16 cellular contexts compared by ENCODE assay signal in the genomic region with DNA sequence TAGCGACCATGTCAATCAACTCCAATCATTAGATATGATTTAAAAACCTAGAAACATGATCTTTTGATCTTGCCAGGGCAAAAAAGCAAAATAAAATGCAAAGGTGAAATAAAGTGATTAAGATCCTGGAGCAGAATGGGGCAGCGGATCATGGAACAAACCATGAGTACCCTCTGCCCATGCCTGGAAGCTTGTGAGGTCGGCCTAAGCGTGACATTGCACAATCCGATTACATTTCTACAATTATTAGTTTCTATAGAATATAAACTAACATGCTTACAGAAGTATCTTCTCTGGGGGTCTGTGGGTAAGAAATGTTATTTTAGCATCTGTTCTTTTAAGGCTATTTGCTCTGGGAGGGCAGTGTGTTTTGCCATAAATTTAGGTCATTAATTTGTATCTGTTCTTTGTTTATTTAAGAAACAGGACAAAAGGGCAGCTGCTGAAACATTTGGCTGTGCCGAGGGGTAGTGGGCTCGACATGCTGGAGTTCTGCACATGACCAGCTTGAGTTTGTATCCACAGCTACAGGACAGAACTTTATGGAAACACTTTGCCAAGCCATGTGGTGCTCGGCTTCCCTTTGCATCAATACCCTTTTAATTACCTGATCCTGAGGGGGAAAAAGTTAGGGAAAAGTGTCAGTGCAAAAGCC.
"Had no signal": no experiment of that assay in that cellular context is flagged by ENCODE, and none has a peak within 500 bp of the region (broad histone marks: within the 10 kb centered on the region; RNA-seq: fewer than 3 reads in every experiment).

No MANE protein-coding gene starts in this region.

- H3K9me3 ChIP-seq: adrenal gland, right atrium auricular region had no signal

- H3K27ac ChIP-seq: adrenal gland, right atrium auricular region had no signal

- H3K9me3 Mint-ChIP-seq: activated CD4-positive, alpha-beta T cell treated with anti-CD3 and anti-CD28 coated beads, Interleukin-2, amount 10 ng/mL, durations not matched to agents 7 days and 5 days; activated T-helper 17 cell treated with anti-CD3 and anti-CD28 coated beads, Interleukin-2, amount 50 U/mL, for 72 hours; central memory CD8-positive, alpha-beta T cell; dendritic cell treated with granulocyte-macrophage colony-stimulating factor and Interleukin-4, amounts not matched to agents 40 ng/mL and 50 ng/mL, for 4 days; stimulated activated memory B cell treated with anti-CD40 and anti-IgM and Interleukin-4, amounts not matched to agents 10 μg/mL and 1 μg/mL and 100 μg/mL, for 72 hours; WTC11 had no signal

- H3K4me3 ChIP-seq: adrenal gland, lung, right atrium auricular region had no signal

- H3K27ac Mint-ChIP-seq: activated CD4-positive, alpha-beta T cell treated with anti-CD3 and anti-CD28 coated beads, Interleukin-2, amount 10 ng/mL, durations not matched to agents 7 days and 5 days; activated T-helper 17 cell treated with anti-CD3 and anti-CD28 coated beads, Interleukin-2, amount 50 U/mL, for 72 hours; dendritic cell treated with granulocyte-macrophage colony-stimulating factor and Interleukin-4, amounts not matched to agents 40 ng/mL and 50 ng/mL, for 4 days; stimulated activated memory B cell treated with anti-CD40 and anti-IgM and Interleukin-4, amounts not matched to agents 10 μg/mL and 1 μg/mL and 100 μg/mL, for 72 hours; WTC11 had no signal

- H3K36me3 Mint-ChIP-seq: stimulated activated memory B cell treated with anti-CD40 and anti-IgM and Interleukin-4, amounts not matched to agents 10 μg/mL and 1 μg/mL and 100 μg/mL, for 72 hours; WTC11 had no signal

- ATAC-seq: activated T-helper 17 cell treated with anti-CD3 and anti-CD28 coated beads, Interleukin-2, amount 50 U/mL, for 72 hours; stimulated activated memory B cell treated with anti-CD40 and anti-IgM and Interleukin-4, amounts not matched to agents 10 μg/mL and 1 μg/mL and 100 μg/mL, for 72 hours; WTC11 had no signal

- H3K4me1 Mint-ChIP-seq: activated CD4-positive, alpha-beta T cell treated with anti-CD3 and anti-CD28 coated beads, Interleukin-2, amount 10 ng/mL, durations not matched to agents 7 days and 5 days; activated T-helper 17 cell treated with anti-CD3 and anti-CD28 coated beads, Interleukin-2, amount 50 U/mL, for 72 hours; central memory CD8-positive, alpha-beta T cell had no signal

- H3K27me3 ChIP-seq: right atrium auricular region had no signal

- H3K4me1 ChIP-seq: adrenal gland, right atrium auricular region had no signal

- DNase-seq: activated CD4-positive, alpha-beta T cell treated with anti-CD3 and anti-CD28 coated beads, Interleukin-2, amount 10 ng/mL, durations not matched to agents 7 days and 5 days; activated CD8-positive, alpha-beta memory T cell treated with anti-CD3 and anti-CD28 coated beads for 24 hours; activated naive CD4-positive, alpha-beta T cell treated with anti-CD3 and anti-CD28 coated beads, Interleukin-2, amount 50 U/mL, for 16 hours; adrenal gland; erythroblast; hypothalamus; midbrain; posterior cingulate gyrus; trophoblast cell had no signal

- H3K36me3 ChIP-seq: adrenal gland, right atrium auricular region had no signal

- H3K4me3 Mint-ChIP-seq: activated CD4-positive, alpha-beta T cell treated with anti-CD3 and anti-CD28 coated beads, Interleukin-2, amount 10 ng/mL, durations not matched to agents 7 days and 5 days; activated T-helper 17 cell treated with anti-CD3 and anti-CD28 coated beads, Interleukin-2, amount 50 U/mL, for 72 hours; central memory CD8-positive, alpha-beta T cell; dendritic cell treated with granulocyte-macrophage colony-stimulating factor and Interleukin-4, amounts not matched to agents 40 ng/mL and 50 ng/mL, for 4 days; stimulated activated memory B cell treated with anti-CD40 and anti-IgM and Interleukin-4, amounts not matched to agents 10 μg/mL and 1 μg/mL and 100 μg/mL, for 72 hours; WTC11 had no signal
